ENCODE assay signal across 26 cellular contexts in the genomic region with DNA sequence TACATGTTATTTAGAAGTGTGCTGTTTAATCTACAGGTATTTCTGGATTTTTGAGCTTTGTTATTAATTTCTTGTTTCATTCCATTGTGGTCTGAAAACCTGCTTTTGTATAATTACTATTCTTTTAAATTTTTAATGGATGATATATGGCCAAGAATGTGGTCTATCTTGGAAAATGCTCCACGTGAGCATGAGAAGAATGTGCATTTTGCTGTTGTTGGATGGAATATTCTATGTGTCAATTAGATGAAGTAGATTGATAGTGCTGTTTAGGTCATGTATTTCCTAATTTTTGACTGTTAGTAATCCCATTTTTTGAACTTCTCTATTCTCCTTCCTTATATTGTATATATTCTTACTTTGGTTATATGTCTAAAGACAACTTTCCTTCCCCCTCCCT.
"Had no signal": no experiment of that assay in that cellular context is flagged by ENCODE, and none has a peak within 500 bp of the region (broad histone marks: within the 10 kb centered on the region; RNA-seq: fewer than 3 reads in every experiment).

No MANE protein-coding gene starts in this region.

- DNase-seq: activated CD4-positive, alpha-beta memory T cell treated with anti-CD3 and anti-CD28 coated beads, Interleukin-2, amount 10 ng/mL, durations not matched to agents 7 days and 5 days; activated CD4-positive, alpha-beta T cell treated with anti-CD3 and anti-CD28 coated beads for 1 hour; activated CD4-positive, alpha-beta T cell treated with anti-CD3 and anti-CD28 coated beads for 4 hours; activated CD4-positive, alpha-beta T cell treated with anti-CD3 and anti-CD28 coated beads, Interleukin-2, amount 10 ng/mL, durations not matched to agents 7 days and 5 days; activated CD4-positive, alpha-beta T cell treated with anti-CD3 and anti-CD28 coated beads, Interleukin-2, amount 50 U/mL, for 4 hours; activated CD8-positive, alpha-beta memory T cell treated with anti-CD3 and anti-CD28 coated beads, Interleukin-2, amount 50 U/mL, for 48 hours; activated gamma-delta T cell; activated naive CD4-positive, alpha-beta T cell; activated naive CD4-positive, alpha-beta T cell treated with anti-CD3 and anti-CD28 coated beads, Interleukin-2, amount 10 ng/mL, durations not matched to agents 7 days and 5 days; activated naive CD8-positive, alpha-beta T cell treated with anti-CD3 and anti-CD28 coated beads, Interleukin-2, amount 10 ng/mL, durations not matched to agents 7 days and 5 days; activated T-cell treated with anti-CD3 and anti-CD28 coated beads for 4 hours; activated T-cell treated with anti-CD3 and anti-CD28 coated beads, Interleukin-2, amount 50 U/mL, for 24 hours; activated T-cell treated with anti-CD3 and anti-CD28 coated beads, Interleukin-2, amount 50 U/mL, for 72 hours; dorsolateral prefrontal cortex; effector memory CD4-positive, alpha-beta T cell; endodermal cell; erythroblast; foreskin melanocyte; T-helper 2 cell had no signal

- H3K27me3 ChIP-seq: ascending aorta, breast epithelium, dorsolateral prefrontal cortex, esophagus muscularis mucosa, gastroesophageal sphincter had no signal

- H3K36me3 ChIP-seq: ascending aorta, breast epithelium, esophagus muscularis mucosa, gastroesophageal sphincter had no signal

- H3K9me3 ChIP-seq: ascending aorta, breast epithelium, esophagus muscularis mucosa, gastroesophageal sphincter had no signal

- H3K4me1 ChIP-seq: breast epithelium had no signal

- H3K4me3 ChIP-seq: breast epithelium, coronary artery, esophagus muscularis mucosa, gastroesophageal sphincter had no signal

- H3K27ac ChIP-seq: breast epithelium, coronary artery, esophagus muscularis mucosa had no signal

- ATAC-seq: activated naive CD4-positive, alpha-beta T cell treated with anti-CD3 and anti-CD28 coated beads, Interleukin-2, amount 50 U/mL, for 72 hours; activated T-cell treated with anti-CD3 and anti-CD28 coated beads, Interleukin-2, amount 50 U/mL, for 72 hours; gastroesophageal sphincter; WTC11 had no signal
